Comparison of ENCODE assay signal across 9 cellular contexts in the genomic region with DNA sequence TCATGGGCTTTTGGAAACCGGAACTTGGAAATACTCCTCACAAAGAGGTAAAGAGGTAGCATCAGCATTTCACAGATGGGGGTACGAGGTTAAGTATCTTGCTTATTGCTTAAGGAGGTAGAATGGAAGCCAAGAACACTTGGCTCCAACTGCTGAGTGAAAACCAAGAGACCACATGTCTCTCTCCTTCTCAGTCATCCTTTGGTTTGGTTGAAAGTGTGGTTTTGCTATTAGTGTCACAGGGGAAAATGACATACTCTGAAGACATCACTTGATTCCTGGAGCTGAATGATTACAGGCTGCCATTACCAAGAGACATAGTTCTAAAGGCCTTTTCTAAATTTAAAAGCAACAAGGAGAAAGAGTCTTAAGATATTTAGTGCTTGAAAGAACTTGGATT. TPM values are rescaled to one million over a fixed set of nuclear protein-coding genes. Genes with fewer than 3 reads are reported as not detected.
DNase-seq lines count a peak whose midpoint lies in the region; ATAC-seq, FAIRE-seq and TF ChIP-seq lines count a peak whose summit lies in the region.
"Had no signal": no experiment of that assay in that cellular context is flagged by ENCODE, and none has a peak within 500 bp of the region (broad histone marks: within the 10 kb centered on the region; RNA-seq: fewer than 3 reads in every experiment).

No MANE protein-coding gene starts in this region.

- no peak for FAIRE-seq in astrocyte (lab: Jason Lieb, UNC)
- FAIRE-seq: bronchial epithelial cell had no signal

- no peaks in the 10 kb centered on the region for H3K9me3 ChIP-seq in astrocyte (ENCODE audit: insufficient read depth, low read depth, low read length)
- no peaks in the 10 kb centered on the region for H3K9me3 ChIP-seq in tibial artery
- peaks cover 10% of the 10 kb centered on the region for H3K9me3 ChIP-seq in MG63

- H3K27ac ChIP-seq in astrocyte (ENCODE audit: low read depth, low read length): no peak overlapping the region
- peak overlapping the region; percentile 53 to 55 for H3K27ac ChIP-seq in tibial artery
- no peak overlapping the region for H3K27ac ChIP-seq in GM23338 (ENCODE audit: low read depth)

- H3K4me2 ChIP-seq in astrocyte (ENCODE audit: low read length) (no peak overlapping the region), GM23338 (no peak overlapping the region)

- no peak for DNase-seq in natural killer cell treated with Interleukin-12 subunit alpha and Interleukin-12 subunit beta and Interleukin-15 and Interleukin-18, amount 100 ng/mL, for 72 hours (ENCODE audit: low spot score)
- DNase-seq in natural killer cell: no peak
- peak; percentile 77 for DNase-seq in astrocyte (ENCODE audit: low read depth)
- DNase-seq in tibial artery: peak in 1 of 2 donors; percentile 43
- DNase-seq in GM23338 (ENCODE audit: low spot score): no peak
- DNase-seq in MG63: no peak
- no peak for DNase-seq in NCI-H69 (lab: John Stamatoyannopoulos, UW)

- no peak overlapping the region for H3K9ac ChIP-seq in astrocyte (ENCODE audit: low read length)

- H3K4me1 ChIP-seq in astrocyte (ENCODE audit: insufficient read depth, low read length): no peaks in the 10 kb centered on the region
- peaks cover 0 to 75% (median 17%) of the 10 kb centered on the region in 4 donors for H3K4me1 ChIP-seq in tibial artery
- no peaks in the 10 kb centered on the region for H3K4me1 ChIP-seq in GM23338 (ENCODE audit: insufficient read depth)

- peaks cover 29% of the 10 kb centered on the region for H4K20me1 ChIP-seq in astrocyte (ENCODE audit: insufficient read depth, low read length)
- peaks cover 10% of the 10 kb centered on the region; the same call in 1 of the 2 replicates for H4K20me1 ChIP-seq in GM23338 (replicated peaks; ENCODE audit: insufficient read depth)

- peak; percentile 95 to 98 for ATAC-seq in natural killer cell treated with Interleukin-12 subunit alpha and Interleukin-12 subunit beta and Interleukin-15 and Interleukin-18, amount 100 ng/mL, for 72 hours
- ATAC-seq in natural killer cell: no peak
- peak; percentile 85 for ATAC-seq in HG02885 (IDR thresholded peaks at IDR 0.05; ENCODE audit: poor library complexity, unreplicated experiment)
- ATAC-seq in GM23338: no peak

- H2AFZ ChIP-seq in astrocyte (ENCODE audit: low read depth, low read length) (no peak overlapping the region), GM23338 (no peak overlapping the region)

- peaks cover 2% of the 10 kb centered on the region for H3K9me3 Mint-ChIP-seq in natural killer cell treated with Interleukin-12 subunit alpha and Interleukin-12 subunit beta and Interleukin-15 and Interleukin-18, amount 100 ng/mL, for 72 hours
- H3K9me3 Mint-ChIP-seq in natural killer cell (no peaks in the 10 kb centered on the region), astrocyte (ENCODE audit: unreplicated experiment) (peaks cover 5% of the 10 kb centered on the region), GM23338 (no peaks in the 10 kb centered on the region; the same call in 2 of the 3 replicates)

- H3K79me2 ChIP-seq in astrocyte (ENCODE audit: insufficient read depth, low read length) (peaks cover 16% of the 10 kb centered on the region), GM23338 (replicated peaks; ENCODE audit: insufficient read depth) (no peaks in the 10 kb centered on the region)

- H3K36me3 Mint-ChIP-seq in natural killer cell treated with Interleukin-12 subunit alpha and Interleukin-12 subunit beta and Interleukin-15 and Interleukin-18, amount 100 ng/mL, for 72 hours: no peaks in the 10 kb centered on the region
- no peaks in the 10 kb centered on the region for H3K36me3 Mint-ChIP-seq in natural killer cell
- H3K36me3 Mint-ChIP-seq in astrocyte (ENCODE audit: low read depth, unreplicated experiment): peaks cover 14% of the 10 kb centered on the region
- peaks cover 11% of the 10 kb centered on the region for H3K36me3 Mint-ChIP-seq in GM23338 (ENCODE audit: low read depth)

- intact Hi-C loops in natural killer cell (cut with micrococcal nuclease): no loop called here
- intact Hi-C loops in tibial artery (cut with DNase I; ENCODE audit: low total_unique reads): no loop called here

- H3K36me3 ChIP-seq in astrocyte (ENCODE audit: insufficient read depth, low read length): no peaks in the 10 kb centered on the region
- H3K36me3 ChIP-seq in tibial artery: no peaks in the 10 kb centered on the region
- H3K36me3 ChIP-seq in GM23338 (ENCODE audit: insufficient read depth): no peaks in the 10 kb centered on the region
- H3K36me3 ChIP-seq in MG63: peaks cover 21% of the 10 kb centered on the region

- H3K4me3 ChIP-seq in astrocyte (ENCODE audit: insufficient read depth, low read depth, low read length): no peak overlapping the region
- no peak overlapping the region for H3K4me3 ChIP-seq in tibial artery
- H3K4me3 ChIP-seq in GM23338: no peak overlapping the region
- no peak overlapping the region for H3K4me3 ChIP-seq in MG63

- no peak overlapping the region for H3K4me3 Mint-ChIP-seq in natural killer cell treated with Interleukin-12 subunit alpha and Interleukin-12 subunit beta and Interleukin-15 and Interleukin-18, amount 100 ng/mL, for 72 hours
- H3K4me3 Mint-ChIP-seq in natural killer cell: no peak overlapping the region
- H3K4me3 Mint-ChIP-seq in astrocyte (ENCODE audit: unreplicated experiment): no peak overlapping the region
- H3K4me3 Mint-ChIP-seq in GM23338: no peak overlapping the region

- H3K27me3 ChIP-seq in astrocyte (ENCODE audit: insufficient read depth, low read length) (no peaks in the 10 kb centered on the region), tibial artery (no peaks in the 10 kb centered on the region), GM23338 (ENCODE audit: insufficient read depth) (no peaks in the 10 kb centered on the region), MG63 (no peaks in the 10 kb centered on the region)

- no peak overlapping the region for H3K27ac Mint-ChIP-seq in natural killer cell treated with Interleukin-12 subunit alpha and Interleukin-12 subunit beta and Interleukin-15 and Interleukin-18, amount 100 ng/mL, for 72 hours
- H3K27ac Mint-ChIP-seq in natural killer cell (no peak overlapping the region), astrocyte (ENCODE audit: unreplicated experiment) (no peak overlapping the region), GM23338 (no peak overlapping the region)

- H3F3A ChIP-seq in GM23338 (replicated peaks; ENCODE audit: low read depth): no peaks in the 10 kb centered on the region

- H3K27me3 Mint-ChIP-seq in natural killer cell treated with Interleukin-12 subunit alpha and Interleukin-12 subunit beta and Interleukin-15 and Interleukin-18, amount 100 ng/mL, for 72 hours: peaks cover 36 to 62% of the 10 kb centered on the region in 2 donors
- H3K27me3 Mint-ChIP-seq in natural killer cell (ENCODE audit: low read depth in 2 of 2) (peaks cover 27 to 56% of the 10 kb centered on the region in 2 donors), astrocyte (ENCODE audit: low read depth, unreplicated experiment) (no peaks in the 10 kb centered on the region), GM23338 (ENCODE audit: insufficient read depth, low read depth, poor library complexity) (peaks cover 2% of the 10 kb centered on the region)

- peaks cover 6 to 7% of the 10 kb centered on the region in 2 donors for H3K4me1 Mint-ChIP-seq in natural killer cell treated with Interleukin-12 subunit alpha and Interleukin-12 subunit beta and Interleukin-15 and Interleukin-18, amount 100 ng/mL, for 72 hours (ENCODE audit: low read depth in 2 of 2)
- H3K4me1 Mint-ChIP-seq in natural killer cell (no peaks in the 10 kb centered on the region), astrocyte (ENCODE audit: low read depth, unreplicated experiment) (peaks cover 6% of the 10 kb centered on the region), GM23338 (no peaks in the 10 kb centered on the region)

- TF ChIP-seq CTCF in natural killer cell (IDR thresholded peaks at IDR 0.05): no peak
- no peak for TF ChIP-seq CTCF in astrocyte (IDR thresholded peaks at IDR 0.05; ENCODE audit: insufficient read depth, low read depth, low read length)
- TF ChIP-seq CTCF in tibial artery (IDR thresholded peaks at IDR 0.05): no peak
- TF ChIP-seq CTCF in GM23338 (conservative IDR thresholded peaks at IDR 0.05; ENCODE audit: low read depth in 2 of 2): no peak

- H3K9me2 ChIP-seq in GM23338 (ENCODE audit: insufficient read depth): peaks cover 8% of the 10 kb centered on the region

TF ChIP-seq in GM23338, 12 proteins besides CTCF, POLR2A, EP300 and RAD21 (continues in another document):
- no peak for TF ChIP-seq CREB1 (CRISPR knock-in tag; IDR thresholded peaks at IDR 0.05; ENCODE audit: low read depth)
- no peak for TF ChIP-seq EZH2phosphoT487 (IDR thresholded peaks at IDR 0.05; ENCODE audit: unreplicated experiment)

RNA-seq across cellular contexts. Expression of a gene that starts 41.5 kb away (rescaled TPM):
- under 1 TPM in 1 of 2 donors, not detected in 1; 0.40 TPM for total RNA-seq in natural killer cell treated with Interleukin-12 subunit alpha and Interleukin-12 subunit beta and Interleukin-15 and Interleukin-18, amount 100 ng/mL, for 72 hours
- total RNA-seq in natural killer cell (not detected), astrocyte (67.8 and 71.7 TPM in 2 replicates)
- 23.1 and 24.7 TPM in 2 replicates for total RNA-seq in GM23338 (2014; rRNA removed; shearing (Covaris generic))
- 13.3 and 16.1 TPM in 2 replicates for polyA plus RNA-seq in GM23338 (2016; fragmentation: Nextera tagmentation; extraction: Ambion mirVana)
- 48.6 and 51.1 TPM in 2 replicates for total RNA-seq in MG63 (2014; rRNA removed; shearing (Covaris generic); ENCODE audit: low replicate concordance)

Comparison
In these comparisons a context has a peak if more than half of its experiments do, and no peak if none do; other contexts are left out.
1. ATAC-seq: peak in natural killer cell treated with Interleukin-12 subunit alpha and Interleukin-12 subunit beta and Interleukin-15 and Interleukin-18, amount 100 ng/mL, for 72 hours (2 of 2) and HG02885 (single experiment); none in natural killer cell (0 of 3) and GM23338 (single experiment).
2. H3K27ac ChIP-seq: peak in tibial artery (2 of 2); none in astrocyte (single experiment) and GM23338 (single experiment).
3. RNA of a gene that starts 41.5 kb away (total RNA-seq): 67.8 to 71.7 TPM in astrocyte, 48.6 to 51.1 TPM in MG63 and 23.1 to 24.7 TPM in GM23338; 0.40 TPM in natural killer cell treated with Interleukin-12 subunit alpha and Interleukin-12 subunit beta and Interleukin-15 and Interleukin-18, amount 100 ng/mL, for 72 hours and not detected in natural killer cell; every median in the first group is over 10 times any median in the second.